1 cellular context compared by ENCODE assay signal in the genomic region with DNA sequence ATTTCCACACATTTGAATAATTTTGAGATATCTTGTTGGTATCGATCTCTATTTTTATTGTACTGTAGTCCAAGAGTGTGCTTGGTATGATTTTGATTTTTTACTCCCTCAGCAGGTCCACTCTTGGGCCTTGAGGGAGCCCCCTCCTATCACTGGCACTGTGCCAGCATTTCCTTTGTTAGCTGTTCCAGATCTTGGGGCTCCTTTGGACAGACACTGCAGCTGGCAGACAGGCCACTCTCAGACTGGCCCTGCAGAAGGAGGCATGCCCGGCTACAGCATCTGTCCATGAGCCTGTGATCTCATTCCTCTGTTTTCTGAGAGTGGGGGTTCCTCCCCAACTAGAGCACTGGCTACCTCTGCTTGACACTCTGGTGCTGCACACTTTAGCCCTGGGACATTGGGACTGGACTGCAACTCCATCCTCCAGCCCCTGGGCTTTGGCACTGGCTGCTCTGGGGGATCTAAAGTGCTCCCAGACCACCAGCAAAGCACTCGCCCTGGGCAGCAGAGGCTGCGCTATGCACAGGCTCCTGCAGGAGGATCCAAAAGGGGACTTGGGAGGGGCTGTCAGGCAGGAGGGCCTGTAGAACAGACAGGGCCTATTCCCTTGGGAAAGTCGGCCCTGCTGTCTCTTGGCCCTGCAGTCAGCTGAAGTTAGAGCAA.
TF ChIP-seq lines count a peak whose summit lies in the region.

No MANE protein-coding gene starts in this region.

TF ChIP-seq in GM23338, 12 proteins besides CTCF, POLR2A, EP300 and RAD21 (continued from another document):
- TF ChIP-seq, protein P1, sequence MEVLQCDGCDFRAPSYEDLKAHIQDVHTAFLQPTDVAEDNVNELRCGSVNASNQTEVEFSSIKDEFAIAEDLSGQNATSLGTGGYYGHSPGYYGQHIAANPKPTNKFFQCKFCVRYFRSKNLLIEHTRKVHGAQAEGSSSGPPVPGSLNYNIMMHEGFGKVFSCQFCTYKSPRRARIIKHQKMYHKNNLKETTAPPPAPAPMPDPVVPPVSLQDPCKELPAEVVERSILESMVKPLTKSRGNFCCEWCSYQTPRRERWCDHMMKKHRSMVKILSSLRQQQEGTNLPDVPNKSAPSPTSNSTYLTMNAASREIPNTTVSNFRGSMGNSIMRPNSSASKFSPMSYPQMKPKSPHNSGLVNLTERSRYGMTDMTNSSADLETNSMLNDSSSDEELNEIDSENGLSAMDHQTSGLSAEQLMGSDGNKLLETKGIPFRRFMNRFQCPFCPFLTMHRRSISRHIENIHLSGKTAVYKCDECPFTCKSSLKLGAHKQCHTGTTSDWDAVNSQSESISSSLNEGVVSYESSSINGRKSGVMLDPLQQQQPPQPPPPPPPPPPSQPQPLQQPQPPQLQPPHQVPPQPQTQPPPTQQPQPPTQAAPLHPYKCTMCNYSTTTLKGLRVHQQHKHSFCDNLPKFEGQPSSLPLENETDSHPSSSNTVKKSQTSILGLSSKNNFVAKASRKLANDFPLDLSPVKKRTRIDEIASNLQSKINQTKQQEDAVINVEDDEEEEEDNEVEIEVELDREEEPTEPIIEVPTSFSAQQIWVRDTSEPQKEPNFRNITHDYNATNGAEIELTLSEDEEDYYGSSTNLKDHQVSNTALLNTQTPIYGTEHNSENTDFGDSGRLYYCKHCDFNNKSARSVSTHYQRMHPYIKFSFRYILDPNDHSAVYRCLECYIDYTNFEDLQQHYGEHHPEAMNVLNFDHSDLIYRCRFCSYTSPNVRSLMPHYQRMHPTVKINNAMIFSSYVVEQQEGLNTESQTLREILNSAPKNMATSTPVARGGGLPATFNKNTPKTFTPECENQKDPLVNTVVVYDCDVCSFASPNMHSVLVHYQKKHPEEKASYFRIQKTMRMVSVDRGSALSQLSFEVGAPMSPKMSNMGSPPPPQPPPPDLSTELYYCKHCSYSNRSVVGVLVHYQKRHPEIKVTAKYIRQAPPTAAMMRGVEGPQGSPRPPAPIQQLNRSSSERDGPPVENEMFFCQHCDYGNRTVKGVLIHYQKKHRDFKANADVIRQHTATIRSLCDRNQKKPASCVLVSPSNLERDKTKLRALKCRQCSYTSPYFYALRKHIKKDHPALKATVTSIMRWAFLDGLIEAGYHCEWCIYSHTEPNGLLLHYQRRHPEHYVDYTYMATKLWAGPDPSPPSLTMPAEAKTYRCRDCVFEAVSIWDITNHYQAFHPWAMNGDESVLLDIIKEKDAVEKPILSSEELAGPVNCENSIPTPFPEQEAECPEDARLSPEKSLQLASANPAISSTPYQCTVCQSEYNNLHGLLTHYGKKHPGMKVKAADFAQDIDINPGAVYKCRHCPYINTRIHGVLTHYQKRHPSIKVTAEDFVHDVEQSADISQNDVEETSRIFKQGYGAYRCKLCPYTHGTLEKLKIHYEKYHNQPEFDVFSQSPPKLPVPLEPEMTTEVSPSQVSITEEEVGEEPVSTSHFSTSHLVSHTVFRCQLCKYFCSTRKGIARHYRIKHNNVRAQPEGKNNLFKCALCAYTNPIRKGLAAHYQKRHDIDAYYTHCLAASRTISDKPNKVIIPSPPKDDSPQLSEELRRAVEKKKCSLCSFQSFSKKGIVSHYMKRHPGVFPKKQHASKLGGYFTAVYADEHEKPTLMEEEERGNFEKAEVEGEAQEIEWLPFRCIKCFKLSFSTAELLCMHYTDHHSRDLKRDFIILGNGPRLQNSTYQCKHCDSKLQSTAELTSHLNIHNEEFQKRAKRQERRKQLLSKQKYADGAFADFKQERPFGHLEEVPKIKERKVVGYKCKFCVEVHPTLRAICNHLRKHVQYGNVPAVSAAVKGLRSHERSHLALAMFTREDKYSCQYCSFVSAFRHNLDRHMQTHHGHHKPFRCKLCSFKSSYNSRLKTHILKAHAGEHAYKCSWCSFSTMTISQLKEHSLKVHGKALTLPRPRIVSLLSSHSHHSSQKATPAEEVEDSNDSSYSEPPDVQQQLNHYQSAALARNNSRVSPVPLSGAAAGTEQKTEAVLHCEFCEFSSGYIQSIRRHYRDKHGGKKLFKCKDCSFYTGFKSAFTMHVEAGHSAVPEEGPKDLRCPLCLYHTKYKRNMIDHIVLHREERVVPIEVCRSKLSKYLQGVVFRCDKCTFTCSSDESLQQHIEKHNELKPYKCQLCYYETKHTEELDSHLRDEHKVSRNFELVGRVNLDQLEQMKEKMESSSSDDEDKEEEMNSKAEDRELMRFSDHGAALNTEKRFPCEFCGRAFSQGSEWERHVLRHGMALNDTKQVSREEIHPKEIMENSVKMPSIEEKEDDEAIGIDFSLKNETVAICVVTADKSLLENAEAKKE (CRISPR knock-in tag; IDR thresholded peaks at IDR 0.05): no peak
- TF ChIP-seq NANOG (IDR thresholded peaks at IDR 0.05; ENCODE audit: borderline replicate concordance): no peak
- TF ChIP-seq STAT1 (IDR thresholded peaks at IDR 0.05; ENCODE audit: unreplicated experiment): no peak
- TF ChIP-seq, protein P2, sequence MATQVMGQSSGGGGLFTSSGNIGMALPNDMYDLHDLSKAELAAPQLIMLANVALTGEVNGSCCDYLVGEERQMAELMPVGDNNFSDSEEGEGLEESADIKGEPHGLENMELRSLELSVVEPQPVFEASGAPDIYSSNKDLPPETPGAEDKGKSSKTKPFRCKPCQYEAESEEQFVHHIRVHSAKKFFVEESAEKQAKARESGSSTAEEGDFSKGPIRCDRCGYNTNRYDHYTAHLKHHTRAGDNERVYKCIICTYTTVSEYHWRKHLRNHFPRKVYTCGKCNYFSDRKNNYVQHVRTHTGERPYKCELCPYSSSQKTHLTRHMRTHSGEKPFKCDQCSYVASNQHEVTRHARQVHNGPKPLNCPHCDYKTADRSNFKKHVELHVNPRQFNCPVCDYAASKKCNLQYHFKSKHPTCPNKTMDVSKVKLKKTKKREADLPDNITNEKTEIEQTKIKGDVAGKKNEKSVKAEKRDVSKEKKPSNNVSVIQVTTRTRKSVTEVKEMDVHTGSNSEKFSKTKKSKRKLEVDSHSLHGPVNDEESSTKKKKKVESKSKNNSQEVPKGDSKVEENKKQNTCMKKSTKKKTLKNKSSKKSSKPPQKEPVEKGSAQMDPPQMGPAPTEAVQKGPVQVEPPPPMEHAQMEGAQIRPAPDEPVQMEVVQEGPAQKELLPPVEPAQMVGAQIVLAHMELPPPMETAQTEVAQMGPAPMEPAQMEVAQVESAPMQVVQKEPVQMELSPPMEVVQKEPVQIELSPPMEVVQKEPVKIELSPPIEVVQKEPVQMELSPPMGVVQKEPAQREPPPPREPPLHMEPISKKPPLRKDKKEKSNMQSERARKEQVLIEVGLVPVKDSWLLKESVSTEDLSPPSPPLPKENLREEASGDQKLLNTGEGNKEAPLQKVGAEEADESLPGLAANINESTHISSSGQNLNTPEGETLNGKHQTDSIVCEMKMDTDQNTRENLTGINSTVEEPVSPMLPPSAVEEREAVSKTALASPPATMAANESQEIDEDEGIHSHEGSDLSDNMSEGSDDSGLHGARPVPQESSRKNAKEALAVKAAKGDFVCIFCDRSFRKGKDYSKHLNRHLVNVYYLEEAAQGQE (IDR thresholded peaks at IDR 0.05; ENCODE audit: unreplicated experiment): no peak
